14 cellular contexts compared by ENCODE assay signal in genomic region chr1:173356211-173356762, GRCh38.
DNase-seq lines count a peak whose midpoint lies in the region; ATAC-seq and TF ChIP-seq lines count a peak whose summit lies in the region.
"Had no signal": no experiment of that assay in that cellular context is flagged by ENCODE, and none has a peak within 500 bp of the region (broad histone marks: within the 10 kb centered on the region; RNA-seq: fewer than 3 reads in every experiment).

No MANE protein-coding gene starts in this region.

- no peak overlapping the region for H3K9ac ChIP-seq in mesenchymal stem cell (ENCODE audit: low read length)

- H3K27me3 ChIP-seq in RWPE2 (ENCODE audit: insufficient read depth, poor library complexity, severe bottlenecking) (no peaks in the 10 kb centered on the region), mesenchymal stem cell (ENCODE audit: control insufficient read depth in 1 of 2, insufficient read depth in 1 of 2, low read length in 2 of 2) (no peaks in the 10 kb centered on the region)
- H3K27me3 ChIP-seq: dorsolateral prefrontal cortex, pancreas had no signal

- no peak overlapping the region for H2AK5ac ChIP-seq in mesenchymal stem cell (ENCODE audit: low read length, severe bottlenecking)

- H3K27ac ChIP-seq in RWPE2 (ENCODE audit: poor library complexity, severe bottlenecking) = no peak overlapping the region
- peak overlapping the region; percentile 36 for H3K27ac ChIP-seq in mesenchymal stem cell (ENCODE audit: low read length, poor library complexity, severe bottlenecking)
- H3K27ac ChIP-seq: C4-2B, dorsolateral prefrontal cortex, pancreas, thoracic aorta had no signal

- H2AFZ ChIP-seq in mesenchymal stem cell (ENCODE audit: low read depth, low read length) = no peak overlapping the region

- H2BK120ac ChIP-seq in mesenchymal stem cell (ENCODE audit: low read depth, low read length) = no peak overlapping the region

- H3K79me1 ChIP-seq in mesenchymal stem cell (replicated peaks; ENCODE audit: low read length, poor library complexity, severe bottlenecking) = no peaks in the 10 kb centered on the region

- H3K4me1 ChIP-seq in RWPE2 (ENCODE audit: insufficient read depth, poor library complexity, severe bottlenecking) (peaks cover 4% of the 10 kb centered on the region), mesenchymal stem cell (ENCODE audit: control insufficient read depth, insufficient read depth, low read depth, low read length) (no peaks in the 10 kb centered on the region)
- H3K4me1 ChIP-seq: pancreas had no signal

- H3K36me3 ChIP-seq in RWPE2 (ENCODE audit: low read depth) = no peaks in the 10 kb centered on the region
- H3K36me3 ChIP-seq in mesenchymal stem cell (ENCODE audit: control insufficient read depth in 1 of 2, insufficient read depth in 2 of 2, low read depth in 1 of 2, low read length in 2 of 2) = no peaks in the 10 kb centered on the region
- H3K36me3 ChIP-seq: pancreas, thoracic aorta had no signal

- no peak overlapping the region for H4K8ac ChIP-seq in mesenchymal stem cell (ENCODE audit: low read length)

- no peak overlapping the region for H3K23ac ChIP-seq in mesenchymal stem cell (ENCODE audit: low read length in 2 of 2)

- no peak overlapping the region for H3K4me2 ChIP-seq in mesenchymal stem cell (ENCODE audit: low read length, poor library complexity, severe bottlenecking)

- no peaks in the 10 kb centered on the region for H3K9me3 ChIP-seq in RWPE2 (ENCODE audit: severe bottlenecking)
- H3K9me3 ChIP-seq in mesenchymal stem cell (ENCODE audit: control insufficient read depth, low read length) = peaks cover 6% of the 10 kb centered on the region
- H3K9me3 ChIP-seq: pancreas had no signal

- H3K14ac ChIP-seq in mesenchymal stem cell (ENCODE audit: low read length in 2 of 2) = no peak overlapping the region

- no peak overlapping the region for H4K91ac ChIP-seq in mesenchymal stem cell (ENCODE audit: low read length)

- no peak overlapping the region for H3K18ac ChIP-seq in mesenchymal stem cell (ENCODE audit: low read depth in 1 of 2, low read length in 2 of 2)

- DNase-seq in RWPE2 (ENCODE audit: low spot score) (no peak), mesenchymal stem cell (peak; percentile 9), NCI-H187 (lab: John Stamatoyannopoulos, UW) (no peak), activated gamma-delta T cell treated with Interleukin-2 at 50 U/mL for 16 hours (no peak), SKM-1 treated with dmso at 0.1 percent for 144 hours (lab: John Stamatoyannopoulos, UW; ENCODE audit: unreplicated experiment) (no peak), putamen (ENCODE audit: low spot score) (no peak)
- DNase-seq: dorsolateral prefrontal cortex, mucosa of descending colon, NCI-H2227 treated with DMSO at 0.1 percent for 48 hours, pancreas had no signal

- no peak overlapping the region for H3K4ac ChIP-seq in mesenchymal stem cell (ENCODE audit: low read depth in 1 of 2, low read length in 2 of 2)

- H2BK5ac ChIP-seq in mesenchymal stem cell (ENCODE audit: low read depth, low read length, poor library complexity, severe bottlenecking) = no peak overlapping the region

- H3K4me3 ChIP-seq in RWPE2 (ENCODE audit: severe bottlenecking) (no peak overlapping the region), mesenchymal stem cell (ENCODE audit: insufficient read depth in 1 of 2, low read depth in 1 of 2, low read length in 2 of 2) (no peak overlapping the region)
- H3K4me3 ChIP-seq: dorsolateral prefrontal cortex, mucosa of descending colon, pancreas, thoracic aorta had no signal

- 96% methylated on average over 2 of the region's 2 CpGs for WGBS in mesenchymal stem cell

- no peak overlapping the region for H2BK12ac ChIP-seq in mesenchymal stem cell (ENCODE audit: low read length in 2 of 2)

- TF ChIP-seq CTCF in RWPE2 (IDR thresholded peaks at IDR 0.05; ENCODE audit: poor library complexity, severe bottlenecking) = no peak

- ATAC-seq in GM18502 (IDR thresholded peaks at IDR 0.05; ENCODE audit: poor library complexity, unreplicated experiment) (peak; percentile 41), HG02610 (IDR thresholded peaks at IDR 0.05; ENCODE audit: unreplicated experiment) (peak; percentile 67), RWPE2 (ENCODE audit: low read depth) (peak; percentile 25; the same call in 1 of the 3 replicates)
- ATAC-seq: mucosa of descending colon, pancreas had no signal

- no peak overlapping the region for H2BK15ac ChIP-seq in mesenchymal stem cell (ENCODE audit: low read depth, poor library complexity, severe bottlenecking)
